Comparison of ENCODE assay signal across 9 cellular contexts in genomic region chr3:169323580-169324453, GRCh38.
DNase-seq lines count a peak whose midpoint lies in the region; ATAC-seq and TF ChIP-seq lines count a peak whose summit lies in the region.
"Had no signal": no experiment of that assay in that cellular context is flagged by ENCODE, and none has a peak within 500 bp of the region (broad histone marks: within the 10 kb centered on the region; RNA-seq: fewer than 3 reads in every experiment).

No MANE protein-coding gene starts in this region.

- no peaks in the 10 kb centered on the region for H3K27me3 ChIP-seq in RWPE2 (ENCODE audit: insufficient read depth, poor library complexity, severe bottlenecking)

- H3K27ac Mint-ChIP-seq in naive thymus-derived CD8-positive, alpha-beta T cell, result no peak overlapping the region

- peaks cover 0 to 19% (median 6%) of the 10 kb centered on the region in 5 donors for H3K27me3 Mint-ChIP-seq in naive thymus-derived CD8-positive, alpha-beta T cell

- peaks cover 0 to 7% (median 0%) of the 10 kb centered on the region in 9 donors for H3K9me3 Mint-ChIP-seq in naive thymus-derived CD8-positive, alpha-beta T cell

- H3K36me3 Mint-ChIP-seq in naive thymus-derived CD8-positive, alpha-beta T cell, result no peaks in the 10 kb centered on the region

- H3K36me3 ChIP-seq in RWPE2 (ENCODE audit: low read depth), result no peaks in the 10 kb centered on the region

- H3K4me3 Mint-ChIP-seq in naive thymus-derived CD8-positive, alpha-beta T cell, result no peak overlapping the region

- DNase-seq in RWPE2 (ENCODE audit: low spot score) (no peak), medulla oblongata (ENCODE audit: extremely low spot score) (peak; percentile 67), substantia nigra (lab: John Stamatoyannopoulos, UW) (peak in 21 of 49 donors; percentile 1 to 40 (median 13)), NCI-H1105 treated with DMSO at 0.1 percent for 48 hours (lab: John Stamatoyannopoulos, UW) (no peak), NCI-H2171 (lab: John Stamatoyannopoulos, UW) (no peak)
- no peak for DNase-seq in naive thymus-derived CD8-positive, alpha-beta T cell
- DNase-seq: NCI-H1092 treated with DMSO at 0.1 percent for 48 hours had no signal

- POLR2A ChIA-PET in naive thymus-derived CD8-positive, alpha-beta T cell (lab: Charles Lee), result no interaction called here

- no peaks in the 10 kb centered on the region for H3K9me3 ChIP-seq in RWPE2 (ENCODE audit: severe bottlenecking)

- H3K4me1 ChIP-seq in RWPE2 (ENCODE audit: insufficient read depth, poor library complexity, severe bottlenecking), result no peaks in the 10 kb centered on the region

- no peak overlapping the region for H3K4me3 ChIP-seq in RWPE2 (ENCODE audit: severe bottlenecking)

- H3K27ac ChIP-seq in RWPE2 (ENCODE audit: poor library complexity, severe bottlenecking), result no peak overlapping the region
- peak overlapping the region; percentile 83 for H3K27ac ChIP-seq in substantia nigra (ENCODE audit: low read depth, low read length, poor library complexity, severe bottlenecking)

- ATAC-seq in RWPE2 (ENCODE audit: low read depth) (peak; percentile 49), esophagus mucosa (peak; percentile 62), HG02938 (IDR thresholded peaks at IDR 0.05; ENCODE audit: unreplicated experiment) (no peak)
- no peak for ATAC-seq in naive thymus-derived CD8-positive, alpha-beta T cell

- peaks cover 0 to 6% (median 0%) of the 10 kb centered on the region in 4 donors for H3K4me1 Mint-ChIP-seq in naive thymus-derived CD8-positive, alpha-beta T cell

- TF ChIP-seq CTCF in RWPE2 (IDR thresholded peaks at IDR 0.05; ENCODE audit: poor library complexity, severe bottlenecking), result no peak

Comparison
In these comparisons a context has a peak if more than half of its experiments do, and no peak if none do; other contexts are left out.
1. ATAC-seq: peak in RWPE2 (single experiment) and esophagus mucosa (single experiment); none in HG02938 (single experiment) and naive thymus-derived CD8-positive, alpha-beta T cell (0 of 2).